27 cellular contexts compared by ENCODE assay signal in genomic region chr5:56419667-56420066, GRCh38.
"Had no signal": no experiment of that assay in that cellular context is flagged by ENCODE, and none has a peak within 500 bp of the region (broad histone marks: within the 10 kb centered on the region; RNA-seq: fewer than 3 reads in every experiment).

No MANE protein-coding gene starts in this region.

- H3K27ac Mint-ChIP-seq: mesothelial cell of epicardium; natural killer cell treated with Interleukin-12 subunit alpha and Interleukin-12 subunit beta and Interleukin-15 and Interleukin-18, amount 100 ng/mL, for 72 hours; stimulated activated naive CD8-positive, alpha-beta T cell treated with anti-CD3 and anti-CD28 coated beads, Interleukin-15, amount 100 ng/mL, for 72 hours; type B pancreatic cell had no signal

- H3K36me3 ChIP-seq: left lung, lower lobe of right lung, pancreas, prostate gland, tibial nerve had no signal

- DNase-seq: hippocampal formation; kidney glomerular epithelial cell; left cardiac atrium; left lung; lower lobe of right lung; mammary epithelial cell; mesendoderm; naive thymus-derived CD4-positive, alpha-beta T cell; nucleus accumbens; pancreas; posterior cingulate gyrus; retina; right cardiac atrium; stimulated activated CD4-positive, alpha-beta T cell treated with anti-CD3 and anti-CD28 coated beads, Interleukin-12 subunit alpha, Interleukin-12 subunit beta, amount 100 ng/mL, for 4 hours; stimulated activated CD4-positive, alpha-beta T cell treated with anti-CD3 and anti-CD28 coated beads, Interleukin-15, amount 100 ng/mL, for 24 hours; stimulated activated CD4-positive, alpha-beta T cell treated with anti-CD3 and anti-CD28 coated beads, Interleukin-2, amount 100 ng/mL, for 24 hours; stimulated activated CD4-positive, alpha-beta T cell treated with anti-CD3 and anti-CD28 coated beads, Interleukin-4, amount 100 ng/mL, for 1 hour; stimulated activated naive CD4-positive, alpha-beta T cell treated with Interleukin-2 at 50 U/mL for 16 hours; stimulated activated naive CD8-positive, alpha-beta T cell treated with anti-CD3 and anti-CD28 coated beads, Interleukin-15, amount 100 ng/mL, for 72 hours; substantia nigra had no signal

- H3K9me3 Mint-ChIP-seq: type B pancreatic cell had no signal

- H3K27me3 ChIP-seq: left lung, pancreas, tibial nerve had no signal

- H3K4me1 Mint-ChIP-seq: stimulated activated naive CD8-positive, alpha-beta T cell treated with anti-CD3 and anti-CD28 coated beads, Interleukin-15, amount 100 ng/mL, for 72 hours had no signal

- H3K4me3 ChIP-seq: left lung, lower lobe of right lung, pancreas, prostate gland, skin epidermis, tibial nerve had no signal

- H3K27ac ChIP-seq: left lung, lower lobe of right lung, prostate gland, skin epidermis, tibial nerve had no signal

- H3K9me3 ChIP-seq: lower lobe of right lung, pancreas, prostate gland had no signal

- ATAC-seq: left cardiac atrium; left lung; lower lobe of right lung; naive thymus-derived CD4-positive, alpha-beta T cell; natural killer cell treated with Interleukin-12 subunit alpha and Interleukin-12 subunit beta and Interleukin-15 and Interleukin-18, amount 100 ng/mL, for 72 hours; pancreas; right cardiac atrium; sciatic nerve; stimulated activated naive CD8-positive, alpha-beta T cell treated with anti-CD3 and anti-CD28 coated beads, Interleukin-15, amount 100 ng/mL, for 72 hours had no signal

- H3K27me3 Mint-ChIP-seq: naive thymus-derived CD4-positive, alpha-beta T cell; natural killer cell treated with Interleukin-12 subunit alpha and Interleukin-12 subunit beta and Interleukin-15 and Interleukin-18, amount 100 ng/mL, for 72 hours; stimulated activated naive CD8-positive, alpha-beta T cell treated with anti-CD3 and anti-CD28 coated beads, Interleukin-15, amount 100 ng/mL, for 72 hours; type B pancreatic cell had no signal

- H3K4me3 Mint-ChIP-seq: mesothelial cell of epicardium; naive thymus-derived CD4-positive, alpha-beta T cell; natural killer cell treated with Interleukin-12 subunit alpha and Interleukin-12 subunit beta and Interleukin-15 and Interleukin-18, amount 100 ng/mL, for 72 hours; stimulated activated naive CD8-positive, alpha-beta T cell treated with anti-CD3 and anti-CD28 coated beads, Interleukin-15, amount 100 ng/mL, for 72 hours; type B pancreatic cell had no signal

- H3K36me3 Mint-ChIP-seq: type B pancreatic cell had no signal
